Comparison of ENCODE assay signal across 8 cellular contexts in the genomic region with DNA sequence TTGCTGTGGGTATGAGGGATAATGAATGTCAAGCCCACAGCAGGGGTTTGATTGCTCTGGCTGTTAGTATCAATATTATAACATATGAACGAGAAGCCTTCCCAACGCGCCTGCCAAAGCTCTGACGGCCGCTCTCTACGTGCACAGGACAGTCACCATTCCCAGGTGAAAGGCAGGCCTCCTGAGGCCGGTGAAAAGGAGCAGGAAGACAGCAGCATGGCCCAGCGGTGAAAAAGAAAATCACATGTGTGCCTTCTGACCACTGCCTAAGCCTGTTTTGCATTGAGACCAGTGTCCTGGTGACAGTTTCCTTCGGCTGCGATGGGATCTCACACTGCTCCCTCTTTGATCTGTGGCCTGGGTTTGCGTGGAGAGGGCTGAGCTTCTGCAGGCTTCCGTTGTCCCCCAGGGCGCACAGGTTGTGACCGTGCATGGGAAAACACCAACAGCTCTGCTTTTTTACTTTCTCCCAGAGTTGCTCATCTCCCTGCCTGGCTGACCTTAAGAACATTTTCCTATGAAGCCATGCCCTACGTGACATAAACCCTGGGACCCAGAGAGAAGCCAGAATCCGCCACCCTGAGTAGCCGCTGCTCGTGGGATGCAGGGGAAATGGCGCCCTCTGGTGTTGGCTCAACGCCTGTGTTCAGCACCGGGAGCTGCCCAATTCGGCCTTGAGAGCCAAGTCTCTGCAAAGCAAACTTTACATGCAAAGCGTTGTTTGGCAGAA.
DNase-seq lines count a peak whose midpoint lies in the region; ATAC-seq, FAIRE-seq and TF ChIP-seq lines count a peak whose summit lies in the region.

No MANE protein-coding gene starts in this region.

- H3K79me2 ChIP-seq in SK-N-SH (ENCODE audit: insufficient read depth) (no peaks in the 10 kb centered on the region), GM12878 (ENCODE audit: control insufficient read depth, insufficient read depth, low read length) (no peaks in the 10 kb centered on the region)

- FAIRE-seq in GM12878 (lab: Jason Lieb, UNC): peak; percentile 59

- POLR2A ChIA-PET in SK-N-SH (lab: Yijun Ruan, JAX): no interaction called here
- POLR2A ChIA-PET in GM12878 (lab: Charles Lee): no interaction called here

- ATAC-seq in GM12878: peak; percentile 86
- no peak for ATAC-seq in HG03108 (IDR thresholded peaks at IDR 0.05; ENCODE audit: unreplicated experiment)
- no peak for ATAC-seq in GM19397 (IDR thresholded peaks at IDR 0.05; ENCODE audit: unreplicated experiment)

- H3K27ac ChIP-seq in SK-N-SH (ENCODE audit: low read depth in 2 of 2, low read length in 1 of 2) (peak overlapping the region in 1 of 2 experiments; percentile 16; a peak in 1 of 4 replicates), GM12878 (ENCODE audit: control insufficient read depth, insufficient read depth) (no peak overlapping the region)

- H3K4me1 ChIP-seq in SK-N-SH (ENCODE audit: control insufficient read depth in 1 of 2, insufficient read depth in 2 of 2, low read depth in 1 of 2, low read length in 1 of 2): peaks cover 0 to 7% of the 10 kb centered on the region in 2 experiments; a peak in 1 of 4 replicates
- no peaks in the 10 kb centered on the region for H3K4me1 ChIP-seq in GM12878 (ENCODE audit: control insufficient read depth, insufficient read depth, low read length)

- H3F3A ChIP-seq in SK-N-SH (replicated peaks; ENCODE audit: insufficient read depth): no peaks in the 10 kb centered on the region

- H3K36me3 ChIP-seq in SK-N-SH (replicated peaks in 1 of 2; ENCODE audit: control insufficient read depth in 1 of 2, insufficient read depth in 2 of 2, low read length in 1 of 2) (no peaks in the 10 kb centered on the region), GM12878 (ENCODE audit: control insufficient read depth in 2 of 2, insufficient read depth in 2 of 2, low read length in 1 of 2) (no peaks in the 10 kb centered on the region), kidney epithelial cell (ENCODE audit: control insufficient read depth, insufficient read depth, low read length) (no peaks in the 10 kb centered on the region)

- H3K4me3 ChIP-seq in SK-N-SH (ENCODE audit: low read depth in 2 of 2, low read length in 1 of 2): peak overlapping the region in 1 of 2 experiments; percentile 46; a peak in 2 of 4 replicates
- no peak overlapping the region for H3K4me3 ChIP-seq in GM12878
- H3K4me3 ChIP-seq in kidney epithelial cell (ENCODE audit: low read depth, low read length): no peak overlapping the region

- RAD21 ChIA-PET in GM12878 (lab: Charles Lee; ENCODE audit: unreplicated experiment): no interaction called here

- H2AFZ ChIP-seq in SK-N-SH (ENCODE audit: low read depth) (no peak overlapping the region), GM12878 (ENCODE audit: control insufficient read depth, low read depth, low read length) (no peak overlapping the region)

- H3K9ac ChIP-seq in SK-N-SH (no peak overlapping the region), GM12878 (ENCODE audit: control insufficient read depth, insufficient read depth, low read length) (no peak overlapping the region)

- DNase-seq in DMS53 treated with DMSO at 0.1 percent for 48 hours (lab: John Stamatoyannopoulos, UW; ENCODE audit: unreplicated experiment) (peak; percentile 50), KBM-7 (peak; percentile 70), SK-N-SH (peak; percentile 74), GM12878 (ENCODE audit: low read depth, low spot score) (no peak), kidney epithelial cell (ENCODE audit: low read depth) (no peak)
- peak; percentile 36 for DNase-seq in stimulated activated CD4-positive, alpha-beta T cell treated with anti-CD3 and anti-CD28 coated beads, Interleukin-4, amount 100 ng/mL, for 1 hour

- H3K9me3 ChIP-seq in SK-N-SH (no peaks in the 10 kb centered on the region), GM12878 (replicated peaks; ENCODE audit: control insufficient read depth, insufficient read depth, low read length) (no peaks in the 10 kb centered on the region)

- CTCF ChIA-PET in SK-N-SH (lab: Yijun Ruan, JAX): interaction anchor here (0.6 to 5.5 kb wide), 87 partner anchors 8 to 1347 kb away, joined by 3 to 170 read pairs (median 4); partner anchors contain the start of gene WASF3
- CTCF ChIA-PET in GM12878 (lab: Yijun Ruan, JAX): interaction anchor here (0.7 to 3.8 kb wide), 17 partner anchors 10 to 689 kb away, joined by 3 to 22 read pairs (median 3); no protein-coding TSS in a partner anchor

- TF ChIP-seq CTCF in SK-N-SH (IDR thresholded peaks at IDR 0.05): peak; percentile 73
- peak; percentile 65 to 84 (median 80) for TF ChIP-seq CTCF in GM12878 (IDR thresholded peaks at IDR 0.05 in 2 of 3, conservative IDR thresholded peaks at IDR 0.05 in 1 of 3; ENCODE audit: control insufficient read depth in 2 of 3, extremely low read depth in 1 of 3, insufficient read depth in 1 of 3, low read depth in 3 of 3, low read length in 3 of 3)
- peak; percentile 71 for TF ChIP-seq CTCF in kidney epithelial cell (IDR thresholded peaks at IDR 0.05; ENCODE audit: insufficient read depth, low read length, poor library complexity, severe bottlenecking)

- H3K4me2 ChIP-seq in SK-N-SH (no peak overlapping the region), GM12878 (ENCODE audit: control insufficient read depth, insufficient read depth) (no peak overlapping the region)

- TF ChIP-seq EP300 in SK-N-SH (IDR thresholded peaks at IDR 0.05; ENCODE audit: borderline replicate concordance in 1 of 2, low read depth in 1 of 2, low read length in 1 of 2) (no peak), GM12878 (IDR thresholded peaks at IDR 0.05; ENCODE audit: borderline replicate concordance in 1 of 2, control insufficient read depth in 1 of 2, low read depth in 2 of 2, low read length in 2 of 2) (no peak)

- 25% methylated on average over 20 of the region's 23 CpGs for WGBS in SK-N-SH (ENCODE audit: low lambda C conversion rate)
- WGBS in GM12878 (ENCODE audit: insufficient coverage, insufficient replicate concordance, low lambda C conversion rate, missing lambda C conversion rate): 33% methylated on average over 23 of the region's 23 CpGs

- H3K27me3 ChIP-seq in SK-N-SH (ENCODE audit: insufficient read depth): no peaks in the 10 kb centered on the region
- H3K27me3 ChIP-seq in GM12878 (replicated peaks in 1 of 2; ENCODE audit: control insufficient read depth in 2 of 2, insufficient read depth in 2 of 2, low read length in 1 of 2): no peaks in the 10 kb centered on the region; a peak in 1 of 4 replicates
- no peaks in the 10 kb centered on the region for H3K27me3 ChIP-seq in kidney epithelial cell (ENCODE audit: control insufficient read depth, insufficient read depth, low read length)

- peak; percentile 84 for TF ChIP-seq RAD21 in SK-N-SH (IDR thresholded peaks at IDR 0.05; ENCODE audit: low read length)
- peak; percentile 45 for TF ChIP-seq RAD21 in GM12878 (IDR thresholded peaks at IDR 0.05; ENCODE audit: insufficient read depth, low read depth, low read length)

- no peak for TF ChIP-seq POLR2A in GM12878 (IDR thresholded peaks at IDR 0.05; ENCODE audit: low read depth, low read length)

- no TSS peak for BruUV-seq in GM12878 (replicated peaks; lab: Mats Ljungman, UMichigan)

- no peaks in the 10 kb centered on the region for H3K9me2 ChIP-seq in SK-N-SH

- H4K20me1 ChIP-seq in SK-N-SH (ENCODE audit: insufficient read depth): no peaks in the 10 kb centered on the region
- H4K20me1 ChIP-seq in GM12878 (ENCODE audit: control insufficient read depth, insufficient read depth): no peaks in the 10 kb centered on the region

- SMC1A ChIA-PET in GM12878 (lab: Charles Lee; ENCODE audit: uncharacterized antibody, unreplicated experiment): interaction anchor here (0.7 to 1.9 kb wide), 3 partner anchors 56 to 687 kb away, joined by 3 to 6 read pairs (median 4); no protein-coding TSS in a partner anchor

- intact Hi-C loops in GM12878 (cut with micrococcal nuclease; ENCODE audit: unreplicated experiment): loop anchor here (1.0 to 10.0 kb wide), 2 partner anchors 165 to 688 kb away; no protein-coding TSS in a partner anchor

- in situ Hi-C loops in KBM-7 (cut with MboI; ENCODE audit: low pct_unique_long_range_greater_than_20kb, low sequenced_read_pairs) (loop anchor here (25.0 kb wide), 1 partner anchor 160 kb away; no protein-coding TSS in a partner anchor), GM12878 (cut with MboI) (no loop called here)

TF ChIP-seq in GM12878, 131 proteins besides CTCF, POLR2A, EP300 and RAD21:
- TF ChIP-seq SMC3 (IDR thresholded peaks at IDR 0.05; ENCODE audit: borderline replicate concordance, low read length) (peak; percentile 58; the same call in 1 of the 2 replicates), ASH2L (IDR thresholded peaks at IDR 0.05; ENCODE audit: borderline replicate concordance, low read depth) (no peak), STAT3 (IDR thresholded peaks at IDR 0.05; ENCODE audit: low read depth, low read length) (no peak)
- TF ChIP-seq, protein P1, sequence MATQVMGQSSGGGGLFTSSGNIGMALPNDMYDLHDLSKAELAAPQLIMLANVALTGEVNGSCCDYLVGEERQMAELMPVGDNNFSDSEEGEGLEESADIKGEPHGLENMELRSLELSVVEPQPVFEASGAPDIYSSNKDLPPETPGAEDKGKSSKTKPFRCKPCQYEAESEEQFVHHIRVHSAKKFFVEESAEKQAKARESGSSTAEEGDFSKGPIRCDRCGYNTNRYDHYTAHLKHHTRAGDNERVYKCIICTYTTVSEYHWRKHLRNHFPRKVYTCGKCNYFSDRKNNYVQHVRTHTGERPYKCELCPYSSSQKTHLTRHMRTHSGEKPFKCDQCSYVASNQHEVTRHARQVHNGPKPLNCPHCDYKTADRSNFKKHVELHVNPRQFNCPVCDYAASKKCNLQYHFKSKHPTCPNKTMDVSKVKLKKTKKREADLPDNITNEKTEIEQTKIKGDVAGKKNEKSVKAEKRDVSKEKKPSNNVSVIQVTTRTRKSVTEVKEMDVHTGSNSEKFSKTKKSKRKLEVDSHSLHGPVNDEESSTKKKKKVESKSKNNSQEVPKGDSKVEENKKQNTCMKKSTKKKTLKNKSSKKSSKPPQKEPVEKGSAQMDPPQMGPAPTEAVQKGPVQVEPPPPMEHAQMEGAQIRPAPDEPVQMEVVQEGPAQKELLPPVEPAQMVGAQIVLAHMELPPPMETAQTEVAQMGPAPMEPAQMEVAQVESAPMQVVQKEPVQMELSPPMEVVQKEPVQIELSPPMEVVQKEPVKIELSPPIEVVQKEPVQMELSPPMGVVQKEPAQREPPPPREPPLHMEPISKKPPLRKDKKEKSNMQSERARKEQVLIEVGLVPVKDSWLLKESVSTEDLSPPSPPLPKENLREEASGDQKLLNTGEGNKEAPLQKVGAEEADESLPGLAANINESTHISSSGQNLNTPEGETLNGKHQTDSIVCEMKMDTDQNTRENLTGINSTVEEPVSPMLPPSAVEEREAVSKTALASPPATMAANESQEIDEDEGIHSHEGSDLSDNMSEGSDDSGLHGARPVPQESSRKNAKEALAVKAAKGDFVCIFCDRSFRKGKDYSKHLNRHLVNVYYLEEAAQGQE (IDR thresholded peaks at IDR 0.05; ENCODE audit: low read depth, low read length): peak; percentile 66; the same call in 1 of the 2 replicates

Comparison
In these comparisons a context has a peak if more than half of its experiments do, and no peak if none do; other contexts are left out.
1. DNase-seq: peak in DMS53 treated with DMSO at 0.1 percent for 48 hours (single experiment), KBM-7 (single experiment), SK-N-SH (single experiment) and stimulated activated CD4-positive, alpha-beta T cell treated with anti-CD3 and anti-CD28 coated beads, Interleukin-4, amount 100 ng/mL, for 1 hour (single experiment); none in GM12878 (single experiment) and kidney epithelial cell (single experiment).
2. Peak in every context shown above with its lines, with median percentiles within 50 percentile points of each other: CTCF ChIP-seq.